Comparison of ENCODE assay signal across 14 cellular contexts in the genomic region with DNA sequence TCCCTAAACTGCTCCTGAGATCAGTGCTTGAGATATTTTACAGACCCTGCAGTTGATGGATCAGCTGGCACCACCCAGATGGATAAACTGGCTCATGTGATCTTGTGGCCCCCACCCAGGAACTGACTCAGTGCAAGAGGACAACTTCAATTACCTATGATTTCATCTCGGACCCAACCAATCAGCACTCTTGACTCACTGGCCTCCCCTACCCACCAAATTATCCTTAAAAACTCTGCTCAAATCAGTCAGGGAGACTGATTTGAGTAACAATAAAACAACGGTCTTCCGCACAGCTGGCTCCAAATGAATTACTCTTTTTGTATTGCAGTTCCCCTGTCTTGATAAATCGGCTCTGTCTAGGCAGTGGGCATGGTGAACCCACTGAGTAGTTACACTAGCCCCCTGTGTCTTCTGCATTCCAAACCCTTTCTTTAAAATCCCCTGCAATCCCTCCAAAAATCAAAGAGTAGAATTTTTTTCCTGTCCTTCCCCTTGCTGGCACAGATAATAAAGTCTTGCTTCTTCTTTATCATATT. TPM values are rescaled to one million over a fixed set of nuclear protein-coding genes. Genes with fewer than 3 reads are reported as not detected.
"Had no signal": no experiment of that assay in that cellular context is flagged by ENCODE, and none has a peak within 500 bp of the region (broad histone marks: within the 10 kb centered on the region; RNA-seq: fewer than 3 reads in every experiment).

No MANE protein-coding gene starts in this region.

- H3K36me3 Mint-ChIP-seq: activated naive CD4-positive, alpha-beta T cell treated with anti-CD3 and anti-CD28 coated beads, Interleukin-2, amount 10 ng/mL, durations not matched to agents 7 days and 5 days had no signal

- H3K9me3 Mint-ChIP-seq: activated naive CD4-positive, alpha-beta T cell treated with anti-CD3 and anti-CD28 coated beads, Interleukin-2, amount 10 ng/mL, durations not matched to agents 7 days and 5 days; activated T-helper 2 cell treated with anti-CD3 and anti-CD28 coated beads, Interferon-gamma antibody, Interleukin-2, Interleukin-4, amounts not matched to agents 10 μg/mL and 5 μg/mL and 100 μg/mL, durations not matched to agents 14 hours and 24 hours and 36 hours; neural crest cell had no signal

- H3K9me3 ChIP-seq: ovary, spleen, thoracic aorta had no signal

- H3K4me3 ChIP-seq: cardiac muscle cell, dorsolateral prefrontal cortex, ovary, spleen, thoracic aorta had no signal

- H3K27ac ChIP-seq: cardiac muscle cell, dorsolateral prefrontal cortex, ovary, spleen, thoracic aorta had no signal

- ATAC-seq: sciatic nerve had no signal

- H3K4me3 Mint-ChIP-seq: activated naive CD4-positive, alpha-beta T cell treated with anti-CD3 and anti-CD28 coated beads, Interleukin-2, amount 10 ng/mL, durations not matched to agents 7 days and 5 days; neural crest cell had no signal

- DNase-seq: activated CD4-positive, alpha-beta T cell treated with anti-CD3 and anti-CD28 coated beads, Interleukin-2, amount 50 U/mL, for 4 hours; activated CD4-positive, CD25-positive, alpha-beta regulatory T cell treated with anti-CD3 and anti-CD28 coated beads, Interleukin-2, amount 50 U/mL, for 72 hours; activated naive CD4-positive, alpha-beta T cell treated with anti-CD3 and anti-CD28 coated beads, Interleukin-2, amount 10 ng/mL, durations not matched to agents 7 days and 5 days; activated T-cell treated with anti-CD3 and anti-CD28 coated beads for 4 hours; dorsolateral prefrontal cortex; ovary; spleen had no signal

- H3K27me3 ChIP-seq: cardiac muscle cell, ovary had no signal

- H3K27ac Mint-ChIP-seq: activated naive CD4-positive, alpha-beta T cell treated with anti-CD3 and anti-CD28 coated beads, Interleukin-2, amount 10 ng/mL, durations not matched to agents 7 days and 5 days; activated T-helper 2 cell treated with anti-CD3 and anti-CD28 coated beads, Interferon-gamma antibody, Interleukin-2, Interleukin-4, amounts not matched to agents 10 μg/mL and 5 μg/mL and 100 μg/mL, durations not matched to agents 14 hours and 24 hours and 36 hours had no signal

- H3K4me1 Mint-ChIP-seq: activated naive CD4-positive, alpha-beta T cell treated with anti-CD3 and anti-CD28 coated beads, Interleukin-2, amount 10 ng/mL, durations not matched to agents 7 days and 5 days had no signal

- H3K36me3 ChIP-seq: cardiac muscle cell, ovary, spleen, thoracic aorta had no signal

RNA-seq across cellular contexts. Expression of a gene that starts 48.2 kb away (rescaled TPM):
- polyA plus RNA-seq: cardiac muscle cell, esophagus, ovary, urinary bladder had no signal
